In the genomic region with DNA sequence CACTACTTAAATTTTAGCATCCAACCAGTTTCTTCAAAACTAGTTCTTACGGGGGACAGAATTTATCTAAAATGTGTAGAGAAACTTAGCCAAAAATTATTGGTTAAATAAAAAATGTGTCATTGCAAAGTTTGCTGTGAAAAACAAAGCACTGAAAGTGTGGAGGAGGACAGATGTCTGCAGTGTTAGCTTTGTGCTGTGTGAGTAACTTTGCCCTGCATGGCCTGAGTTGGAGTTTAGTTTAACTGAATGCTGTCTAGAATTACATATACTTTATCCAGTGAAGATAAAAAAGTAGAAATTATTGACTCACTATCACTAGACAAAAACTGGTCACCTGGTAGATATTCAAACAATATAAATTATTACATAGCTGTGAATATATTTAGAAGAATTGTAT, we compare ENCODE assay signal across 8 cellular contexts.
"Had no signal": no experiment of that assay in that cellular context is flagged by ENCODE, and none has a peak within 500 bp of the region (broad histone marks: within the 10 kb centered on the region; RNA-seq: fewer than 3 reads in every experiment).

No MANE protein-coding gene starts in this region.

- H3K4me3 Mint-ChIP-seq: IgD-negative memory B cell had no signal

- H3K27ac ChIP-seq: HL-60, KMS-11 had no signal

- ATAC-seq: K562 had no signal

- H3K36me3 Mint-ChIP-seq: IgD-negative memory B cell had no signal

- H3K4me1 Mint-ChIP-seq: IgD-negative memory B cell had no signal

- H3K27ac Mint-ChIP-seq: IgD-negative memory B cell had no signal

- DNase-seq: IMR-90, KG1 had no signal

- FAIRE-seq: HepG2, HTR-8/SVneo, K562 had no signal

- H3K27me3 Mint-ChIP-seq: IgD-negative memory B cell had no signal

- H3K4me3 ChIP-seq: K562 had no signal

- H3K4me2 ChIP-seq: KMS-11 had no signal
